30 cellular contexts compared by ENCODE assay signal in genomic region chr10:78875932-78876331, GRCh38.
"Had no signal": no experiment of that assay in that cellular context is flagged by ENCODE, and none has a peak within 500 bp of the region (broad histone marks: within the 10 kb centered on the region; RNA-seq: fewer than 3 reads in every experiment).

No MANE protein-coding gene starts in this region.

- H3K4me1 ChIP-seq: ascending aorta, gastrocnemius medialis, sigmoid colon, thyroid gland, upper lobe of right lung had no signal

- DNase-seq: activated CD4-positive, alpha-beta memory T cell treated with anti-CD3 and anti-CD28 coated beads, Interleukin-2, amount 10 ng/mL, durations not matched to agents 7 days and 5 days; activated CD4-positive, CD25-positive, alpha-beta regulatory T cell treated with anti-CD3 and anti-CD28 coated beads, Interleukin-2, amount 50 U/mL, for 72 hours; activated CD8-positive, alpha-beta memory T cell treated with anti-CD3 and anti-CD28 coated beads, Interleukin-2, amount 10 ng/mL, durations not matched to agents 7 days and 5 days; activated effector memory CD4-positive, alpha-beta T cell treated with anti-CD3 and anti-CD28 coated beads, Interleukin-2, amount 50 U/mL, for 16 hours; activated naive CD4-positive, alpha-beta T cell treated with anti-CD3 and anti-CD28 coated beads for 36 hours; activated naive CD8-positive, alpha-beta T cell treated with anti-CD3 and anti-CD28 coated beads, Interleukin-2, amount 10 ng/mL, durations not matched to agents 7 days and 5 days; brain microvascular endothelial cell; central memory CD4-positive, alpha-beta T cell; effector CD4-positive, alpha-beta T cell; gastrocnemius medialis; left colon; sigmoid colon; small intestine; stimulated activated CD4-positive, alpha-beta T cell treated with anti-CD3 and anti-CD28 coated beads, Interleukin-4, amount 100 ng/mL, for 24 hours; stimulated activated naive CD8-positive, alpha-beta T cell treated with anti-CD3 and anti-CD28 coated beads, Interleukin-15, amount 100 ng/mL, for 72 hours; substantia nigra; T-helper 17 cell; T1000; thyroid gland; upper lobe of right lung; WERI-Rb-1 had no signal

- ATAC-seq: activated CD8-positive, alpha-beta memory T cell treated with anti-CD3 and anti-CD28 coated beads, Interleukin-2, amount 10 ng/mL, durations not matched to agents 7 days and 5 days; gastrocnemius medialis; left colon; natural killer cell treated with Interleukin-12 subunit alpha and Interleukin-12 subunit beta and Interleukin-15 and Interleukin-18, amount 100 ng/mL, for 72 hours; SK-N-SH treated with all-trans-retinoic acid at 6 μM for 48 hours; stimulated activated memory B cell treated with anti-CD40 and anti-IgM and Interleukin-4, amounts not matched to agents 10 μg/mL and 1 μg/mL and 100 μg/mL, for 72 hours; stimulated activated naive CD8-positive, alpha-beta T cell treated with anti-CD3 and anti-CD28 coated beads, Interleukin-15, amount 100 ng/mL, for 72 hours; T-helper 17 cell; upper lobe of right lung had no signal

- H3K36me3 ChIP-seq: ascending aorta, brain microvascular endothelial cell, gastrocnemius medialis, sigmoid colon, thyroid gland, upper lobe of right lung, WERI-Rb-1 had no signal

- H3K9me3 Mint-ChIP-seq: activated CD4-positive, alpha-beta T cell treated with anti-CD3 and anti-CD28 coated beads, Interleukin-2, amount 10 ng/mL, durations not matched to agents 24 days and 14 days had no signal

- H3K4me3 ChIP-seq: ascending aorta, gastrocnemius medialis, hepatocyte, sigmoid colon, thyroid gland, upper lobe of right lung had no signal

- H3K36me3 Mint-ChIP-seq: activated naive CD8-positive, alpha-beta T cell treated with anti-CD3 and anti-CD28 coated beads, Interleukin-2, amount 10 ng/mL, durations not matched to agents 7 days and 5 days had no signal

- H3K4me1 Mint-ChIP-seq: activated CD4-positive, alpha-beta memory T cell treated with anti-CD3 and anti-CD28 coated beads, Interleukin-2, amount 10 ng/mL, durations not matched to agents 7 days and 5 days; activated CD8-positive, alpha-beta memory T cell treated with anti-CD3 and anti-CD28 coated beads, Interleukin-2, amount 10 ng/mL, durations not matched to agents 7 days and 5 days; memory B cell; stimulated activated memory B cell treated with anti-CD40 and anti-IgM and Interleukin-4, amounts not matched to agents 10 μg/mL and 1 μg/mL and 100 μg/mL, for 72 hours had no signal

- H3K4me3 Mint-ChIP-seq: activated CD4-positive, alpha-beta memory T cell treated with anti-CD3 and anti-CD28 coated beads, Interleukin-2, amount 10 ng/mL, durations not matched to agents 7 days and 5 days; activated CD4-positive, alpha-beta T cell treated with anti-CD3 and anti-CD28 coated beads, Interleukin-2, amount 10 ng/mL, durations not matched to agents 24 days and 14 days; activated CD8-positive, alpha-beta memory T cell treated with anti-CD3 and anti-CD28 coated beads, Interleukin-2, amount 10 ng/mL, durations not matched to agents 7 days and 5 days; activated naive CD4-positive, alpha-beta T cell treated with anti-CD3 and anti-CD28 coated beads for 36 hours; activated naive CD8-positive, alpha-beta T cell treated with anti-CD3 and anti-CD28 coated beads, Interleukin-2, amount 10 ng/mL, durations not matched to agents 7 days and 5 days; dendritic cell treated with granulocyte-macrophage colony-stimulating factor and Interleukin-4, amounts not matched to agents 40 ng/mL and 50 ng/mL, for 4 days; memory B cell; natural killer cell treated with Interleukin-12 subunit alpha and Interleukin-12 subunit beta and Interleukin-15 and Interleukin-18, amount 100 ng/mL, for 72 hours; stimulated activated memory B cell treated with anti-CD40 and anti-IgM and Interleukin-4, amounts not matched to agents 10 μg/mL and 1 μg/mL and 100 μg/mL, for 72 hours; stimulated activated naive CD8-positive, alpha-beta T cell treated with anti-CD3 and anti-CD28 coated beads, Interleukin-15, amount 100 ng/mL, for 72 hours; T-helper 17 cell had no signal

- H2AFZ ChIP-seq: hepatocyte had no signal

- H3K79me2 ChIP-seq: hepatocyte had no signal

- H3K27ac ChIP-seq: ascending aorta, brain microvascular endothelial cell, epithelial cell of prostate, gastrocnemius medialis, hepatocyte, sigmoid colon, thyroid gland, upper lobe of right lung, WERI-Rb-1 had no signal

- H3K9me3 ChIP-seq: gastrocnemius medialis, thyroid gland had no signal

- H3K27me3 ChIP-seq: ascending aorta, gastrocnemius medialis, hepatocyte, sigmoid colon, thyroid gland, upper lobe of right lung had no signal

- H3K27ac Mint-ChIP-seq: activated CD4-positive, alpha-beta memory T cell treated with anti-CD3 and anti-CD28 coated beads, Interleukin-2, amount 10 ng/mL, durations not matched to agents 7 days and 5 days; activated CD4-positive, alpha-beta T cell treated with anti-CD3 and anti-CD28 coated beads, Interleukin-2, amount 10 ng/mL, durations not matched to agents 24 days and 14 days; activated CD8-positive, alpha-beta memory T cell treated with anti-CD3 and anti-CD28 coated beads, Interleukin-2, amount 10 ng/mL, durations not matched to agents 7 days and 5 days; activated naive CD4-positive, alpha-beta T cell treated with anti-CD3 and anti-CD28 coated beads for 36 hours; activated naive CD8-positive, alpha-beta T cell treated with anti-CD3 and anti-CD28 coated beads, Interleukin-2, amount 10 ng/mL, durations not matched to agents 7 days and 5 days; dendritic cell treated with granulocyte-macrophage colony-stimulating factor and Interleukin-4, amounts not matched to agents 40 ng/mL and 50 ng/mL, for 4 days; memory B cell; natural killer cell treated with Interleukin-12 subunit alpha and Interleukin-12 subunit beta and Interleukin-15 and Interleukin-18, amount 100 ng/mL, for 72 hours; stimulated activated memory B cell treated with anti-CD40 and anti-IgM and Interleukin-4, amounts not matched to agents 10 μg/mL and 1 μg/mL and 100 μg/mL, for 72 hours; T-helper 17 cell had no signal

- H3K4me2 ChIP-seq: hepatocyte had no signal
